9 cellular contexts compared by ENCODE assay signal in genomic region chr3:535566-536416, GRCh38.
DNase-seq lines count a peak whose midpoint lies in the region; ATAC-seq lines count a peak whose summit lies in the region.
"Had no signal": no experiment of that assay in that cellular context is flagged by ENCODE, and none has a peak within 500 bp of the region (broad histone marks: within the 10 kb centered on the region; RNA-seq: fewer than 3 reads in every experiment).

No MANE protein-coding gene starts in this region.

- H3K36me3 ChIP-seq in rectal smooth muscle tissue (ENCODE audit: control insufficient read depth, insufficient read depth, low read length), result no peaks in the 10 kb centered on the region

- H3K27me3 ChIP-seq in rectal smooth muscle tissue (ENCODE audit: control insufficient read depth, insufficient read depth, low read length), result no peaks in the 10 kb centered on the region

- DNase-seq in NCI-H510A treated with DMSO at 0.1 percent for 48 hours (lab: John Stamatoyannopoulos, UW), result peak; percentile 37
- DNase-seq in foreskin melanocyte, result peak; percentile 17
- DNase-seq in HCEC 1CT, result no peak
- no peak for DNase-seq in CD1c-positive myeloid dendritic cell (ENCODE audit: extremely low spot score)
- no peak for DNase-seq in NCI-H1694 treated with DMSO at 0.1 percent for 48 hours (lab: John Stamatoyannopoulos, UW)
- DNase-seq in NCI-H146 (lab: John Stamatoyannopoulos, UW), result no peak

- peak; percentile 63 for ATAC-seq in GM18907 (IDR thresholded peaks at IDR 0.05; ENCODE audit: unreplicated experiment)

- no peaks in the 10 kb centered on the region for H3K4me1 ChIP-seq in rectal smooth muscle tissue (ENCODE audit: control insufficient read depth, insufficient read depth, low read length)

- H3K27ac ChIP-seq in rectal smooth muscle tissue (ENCODE audit: low read depth, low read length), result no peak overlapping the region
- H3K27ac ChIP-seq: SK-N-MC had no signal

- H3K4me3 ChIP-seq in rectal smooth muscle tissue (ENCODE audit: low read length), result peak overlapping the region; percentile 57
- H3K4me3 ChIP-seq: SK-N-MC had no signal

- H3K9ac ChIP-seq in rectal smooth muscle tissue (ENCODE audit: low read length), result no peak overlapping the region

Comparison
In these comparisons a context has a peak if more than half of its experiments do, and no peak if none do; other contexts are left out.
1. DNase-seq: peak in NCI-H510A treated with DMSO at 0.1 percent for 48 hours (single experiment) and foreskin melanocyte (single experiment); none in HCEC 1CT (single experiment), CD1c-positive myeloid dendritic cell (single experiment), NCI-H1694 treated with DMSO at 0.1 percent for 48 hours (single experiment) and NCI-H146 (single experiment).